Comparison of ENCODE assay signal across 9 cellular contexts in the genomic region with DNA sequence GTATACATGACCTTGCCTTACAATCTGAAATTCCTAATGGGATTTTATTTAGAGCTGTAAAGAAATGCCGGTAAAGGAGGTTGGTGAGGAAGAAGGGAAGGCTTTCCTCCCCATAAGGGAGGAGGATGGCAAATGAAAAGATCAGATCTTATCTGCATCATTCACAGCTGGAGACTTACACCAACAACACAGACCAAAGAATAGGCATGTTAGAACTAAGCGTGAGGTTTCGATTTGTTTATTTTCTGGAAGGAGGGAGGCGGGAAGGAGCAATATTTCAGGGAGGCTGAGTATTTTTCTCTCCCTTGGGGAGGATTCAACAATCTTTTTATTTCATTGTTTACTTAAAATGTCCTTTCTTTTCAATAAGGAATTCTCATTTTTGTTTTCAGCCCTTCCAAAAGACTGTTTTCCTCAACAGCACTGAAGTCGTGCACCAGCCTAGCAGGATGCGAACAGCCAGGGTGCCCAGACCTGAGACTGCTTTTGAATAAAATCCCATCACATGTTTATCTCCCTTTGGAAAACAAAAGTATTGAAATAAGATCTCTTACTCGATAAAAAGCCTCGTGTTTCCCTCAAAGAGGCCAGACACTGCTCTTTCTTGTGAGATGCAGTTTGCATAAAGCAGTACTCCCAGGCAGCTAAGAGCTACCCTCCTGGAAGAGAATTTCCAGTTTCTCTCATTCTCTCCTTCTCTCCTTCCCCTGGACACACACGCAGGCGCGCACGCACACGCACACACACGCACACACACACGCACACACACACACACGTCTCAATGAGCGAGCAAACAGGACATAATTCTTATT.
DNase-seq lines count a peak whose midpoint lies in the region; FAIRE-seq and TF ChIP-seq lines count a peak whose summit lies in the region.
"Had no signal": no experiment of that assay in that cellular context is flagged by ENCODE, and none has a peak within 500 bp of the region (broad histone marks: within the 10 kb centered on the region; RNA-seq: fewer than 3 reads in every experiment).

No MANE protein-coding gene starts in this region.

- H3K27me3 ChIP-seq in adipocyte (replicated peaks; ENCODE audit: control insufficient read depth, insufficient read depth, low read length): no peaks in the 10 kb centered on the region
- peaks cover 3% of the 10 kb centered on the region for H3K27me3 ChIP-seq in keratinocyte (ENCODE audit: control insufficient read depth, extremely low read depth, insufficient read depth, low read length)
- H3K27me3 ChIP-seq in stomach smooth muscle (ENCODE audit: control insufficient read depth in 1 of 2, insufficient read depth in 2 of 2, low read length in 2 of 2): no peaks in the 10 kb centered on the region

- H4K20me1 ChIP-seq in keratinocyte (ENCODE audit: control insufficient read depth, extremely low read depth, insufficient read depth, low read length): no peaks in the 10 kb centered on the region

- H3K4me1 ChIP-seq in adipocyte (ENCODE audit: control insufficient read depth, insufficient read depth, low read length) (peaks cover 5% of the 10 kb centered on the region), keratinocyte (ENCODE audit: control insufficient read depth, extremely low read depth, insufficient read depth, low read length) (peaks cover 18% of the 10 kb centered on the region), stomach smooth muscle (ENCODE audit: control insufficient read depth, insufficient read depth, low read length) (no peaks in the 10 kb centered on the region)

- DNase-seq in HFF-Myc (ENCODE audit: extremely low read depth, low read depth) (no peak), adipocyte (ENCODE audit: low read depth) (peak; percentile 58), keratinocyte (ENCODE audit: low read depth, low spot score) (no peak), GDM1 (lab: John Stamatoyannopoulos, UW) (no peak), HUDEP-2 (lab: John Stamatoyannopoulos, UW; ENCODE audit: unreplicated experiment in 76 of 76) (no peak), COLO668 (lab: John Stamatoyannopoulos, UW; ENCODE audit: unreplicated experiment) (no peak)
- DNase-seq: activated CD8-positive, alpha-beta T cell treated with anti-CD3 and anti-CD28 coated beads for 36 hours had no signal

- H3K4me3 ChIP-seq in HFF-Myc (replicated peaks; ENCODE audit: low read depth, low read length) (peak overlapping the region; percentile 29), adipocyte (ENCODE audit: low read length) (peak overlapping the region; percentile 88), keratinocyte (ENCODE audit: control insufficient read depth in 2 of 3, extremely low read depth in 1 of 3, insufficient read depth in 2 of 3, low read depth in 1 of 3, low read length in 3 of 3) (peak overlapping the region in 1 of 3 experiments; percentile 23), stomach smooth muscle (ENCODE audit: low read length in 2 of 2) (peak overlapping the region; percentile 50 to 79)
- H3K4me3 ChIP-seq: K562 had no signal

- H3K27ac ChIP-seq in keratinocyte (ENCODE audit: control insufficient read depth, insufficient read depth, low read length): peak overlapping the region; percentile 10
- peak overlapping the region; percentile 37 for H3K27ac ChIP-seq in stomach smooth muscle (ENCODE audit: low read length)

- H3K9me3 ChIP-seq in adipocyte (ENCODE audit: control insufficient read depth, low read length) (no peaks in the 10 kb centered on the region), keratinocyte (ENCODE audit: control insufficient read depth, low read depth, low read length) (no peaks in the 10 kb centered on the region), stomach smooth muscle (ENCODE audit: control insufficient read depth in 2 of 2, low read length in 2 of 2) (no peaks in the 10 kb centered on the region)

- H3K79me2 ChIP-seq in keratinocyte (ENCODE audit: control insufficient read depth, insufficient read depth, low read length): no peaks in the 10 kb centered on the region

- no peaks in the 10 kb centered on the region for H3K9me1 ChIP-seq in keratinocyte (ENCODE audit: control insufficient read depth, extremely low read depth, insufficient read depth, low read length)

- peak overlapping the region; percentile 12 for H2AFZ ChIP-seq in keratinocyte (ENCODE audit: control insufficient read depth, low read length)

- TF ChIP-seq CTCF in HFF-Myc (IDR thresholded peaks at IDR 0.05; ENCODE audit: low read depth, low read length, missing control alignments): no peak
- TF ChIP-seq CTCF in keratinocyte (optimal IDR thresholded peaks at IDR 0.05 in 1 of 3, IDR thresholded peaks at IDR 0.05 in 1 of 3, conservative IDR thresholded peaks at IDR 0.05 in 1 of 3; ENCODE audit: extremely low read depth in 1 of 3, insufficient read depth in 2 of 3, low read length in 3 of 3): no peak

- peak; percentile 71 for FAIRE-seq in keratinocyte (lab: Jason Lieb, UNC)
- FAIRE-seq: K562 had no signal

- H3K36me3 ChIP-seq in adipocyte (ENCODE audit: control insufficient read depth, insufficient read depth, low read length, severe bottlenecking) (no peaks in the 10 kb centered on the region), keratinocyte (ENCODE audit: control insufficient read depth in 2 of 2, extremely low read depth in 1 of 2, insufficient read depth in 2 of 2, low read length in 2 of 2) (no peaks in the 10 kb centered on the region), stomach smooth muscle (ENCODE audit: control insufficient read depth in 2 of 2, insufficient read depth in 2 of 2, low read length in 2 of 2) (no peaks in the 10 kb centered on the region)

- peak overlapping the region; percentile 76 for H3K4me2 ChIP-seq in keratinocyte (ENCODE audit: control insufficient read depth, extremely low read depth, insufficient read depth, low read depth, low read length)

- dilution Hi-C loops in keratinocyte (cut with MboI; ENCODE audit: extremely low pct_ligation_motif_present, low sequenced_read_pairs): no loop called here

- H3K9ac ChIP-seq in adipocyte (ENCODE audit: low read length): peak overlapping the region; percentile 83
- peak overlapping the region; percentile 22 for H3K9ac ChIP-seq in keratinocyte (ENCODE audit: control insufficient read depth, extremely low read depth, insufficient read depth, low read length)
- peak overlapping the region; percentile 45 to 76 for H3K9ac ChIP-seq in stomach smooth muscle (ENCODE audit: low read length in 2 of 2)

Comparison
In these comparisons a context has a peak if more than half of its experiments do, and no peak if none do; other contexts are left out.
1. H3K9ac ChIP-seq: peak in every context shown above with its lines; median percentile 83 in adipocyte; 60 in stomach smooth muscle; 22 in keratinocyte.